Comparison of ENCODE assay signal across 8 cellular contexts in the genomic region with DNA sequence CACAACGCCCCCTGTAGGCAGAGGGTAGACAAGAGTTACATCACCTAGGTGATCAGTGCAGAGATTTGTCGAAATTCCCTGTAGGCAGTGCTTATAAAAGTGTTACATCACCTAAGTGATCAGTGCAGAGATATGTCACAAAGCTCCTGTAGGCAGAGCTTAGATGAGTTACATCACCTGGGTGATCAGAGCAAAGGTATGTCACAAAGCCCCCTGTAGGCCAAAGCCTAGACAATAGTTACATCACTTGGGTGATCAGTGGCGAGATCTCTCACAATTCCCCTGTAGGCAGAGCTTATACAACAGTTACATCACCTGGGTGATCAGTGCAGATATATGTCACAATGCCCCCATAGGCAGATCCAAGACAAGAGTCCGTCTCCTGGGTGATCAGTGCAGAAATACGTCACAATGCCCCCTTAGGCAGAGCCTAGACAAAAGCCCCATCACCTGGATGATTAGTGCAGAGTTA.
DNase-seq lines count a peak whose midpoint lies in the region; ATAC-seq lines count a peak whose summit lies in the region.
"Not testable (repeated sequence)": the region's sequence is repeated elsewhere in the genome, so short reads cannot be mapped to it uniquely, and the experiment has no call there.

No MANE protein-coding gene starts in this region.

- intact Hi-C loops in left colon (cut with DNase I, micrococcal nuclease), result not testable (repeated sequence)

- H3K27ac Mint-ChIP-seq in activated naive CD4-positive, alpha-beta T cell treated with anti-CD3 and anti-CD28 coated beads, Interleukin-2, amount 50 U/mL, for 72 hours; stimulated activated effector memory CD8-positive, alpha-beta T cell treated with anti-CD3 and anti-CD28 coated beads, Interleukin-12 subunit alpha, Interleukin-12 subunit beta, amount 100 ng/mL, for 72 hours: not testable (repeated sequence)

- H3K4me3 Mint-ChIP-seq in stimulated activated effector memory CD8-positive, alpha-beta T cell treated with anti-CD3 and anti-CD28 coated beads, Interleukin-12 subunit alpha, Interleukin-12 subunit beta, amount 100 ng/mL, for 72 hours, result not testable (repeated sequence)

- DNase-seq in activated naive CD4-positive, alpha-beta T cell treated with anti-CD3 and anti-CD28 coated beads, Interleukin-2, amount 50 U/mL, for 72 hours (ENCODE audit: low spot score in 2 of 2); left colon; stimulated activated effector memory CD8-positive, alpha-beta T cell treated with anti-CD3 and anti-CD28 coated beads, Interleukin-12 subunit alpha, Interleukin-12 subunit beta, amount 100 ng/mL, for 72 hours (ENCODE audit: low spot score in 2 of 2): not testable (repeated sequence)

- not testable (repeated sequence) for H3K4me1 Mint-ChIP-seq in stimulated activated effector memory CD8-positive, alpha-beta T cell treated with anti-CD3 and anti-CD28 coated beads, Interleukin-12 subunit alpha, Interleukin-12 subunit beta, amount 100 ng/mL, for 72 hours

- H3K36me3 Mint-ChIP-seq in activated naive CD4-positive, alpha-beta T cell treated with anti-CD3 and anti-CD28 coated beads, Interleukin-2, amount 50 U/mL, for 72 hours; stimulated activated effector memory CD8-positive, alpha-beta T cell treated with anti-CD3 and anti-CD28 coated beads, Interleukin-12 subunit alpha, Interleukin-12 subunit beta, amount 100 ng/mL, for 72 hours: not testable (repeated sequence)

- H3K9me3 Mint-ChIP-seq in activated naive CD4-positive, alpha-beta T cell treated with anti-CD3 and anti-CD28 coated beads, Interleukin-2, amount 50 U/mL, for 72 hours; stimulated activated effector memory CD8-positive, alpha-beta T cell treated with anti-CD3 and anti-CD28 coated beads, Interleukin-12 subunit alpha, Interleukin-12 subunit beta, amount 100 ng/mL, for 72 hours: not testable (repeated sequence)

- peak; percentile 29 for ATAC-seq in GM18498 (IDR thresholded peaks at IDR 0.05; ENCODE audit: unreplicated experiment)
- ATAC-seq in GM21381 (IDR thresholded peaks at IDR 0.05; ENCODE audit: unreplicated experiment), result peak; percentile 17
- peak; percentile 29 for ATAC-seq in HG02610 (IDR thresholded peaks at IDR 0.05; ENCODE audit: unreplicated experiment)
- peak; percentile 24 for ATAC-seq in HG03039 (IDR thresholded peaks at IDR 0.05; ENCODE audit: unreplicated experiment)
- peak; percentile 26 for ATAC-seq in HG03571 (IDR thresholded peaks at IDR 0.05; ENCODE audit: unreplicated experiment)
- ATAC-seq in activated naive CD4-positive, alpha-beta T cell treated with anti-CD3 and anti-CD28 coated beads, Interleukin-2, amount 50 U/mL, for 72 hours, result peak; percentile 20 to 21
- peak; percentile 21 for ATAC-seq in left colon
- ATAC-seq in stimulated activated effector memory CD8-positive, alpha-beta T cell treated with anti-CD3 and anti-CD28 coated beads, Interleukin-12 subunit alpha, Interleukin-12 subunit beta, amount 100 ng/mL, for 72 hours, result peak; percentile 48
